In genomic region chr1:150233359-150234308, GRCh38 we compare ENCODE assay signal across 8 cellular contexts. TPM values are rescaled to one million over a fixed set of nuclear protein-coding genes. Genes with fewer than 3 reads are reported as not detected.
A peak's percentile ranks its signal among the peaks of the same experiment; 100 is the strongest.
DNase-seq lines count a peak whose midpoint lies in the region; ATAC-seq and TF ChIP-seq lines count a peak whose summit lies in the region.

No MANE protein-coding gene starts in this region.

- no peaks in the 10 kb centered on the region for H3F3A ChIP-seq in PC-3 (ENCODE audit: low read length, unreplicated experiment)

- DNase-seq in SHP77 treated with DMSO at 0.1 percent for 48 hours (lab: John Stamatoyannopoulos, UW): peak; percentile 13
- DNase-seq in SHP77 (lab: John Stamatoyannopoulos, UW): no peak
- DNase-seq in PC-3: peak; percentile 48
- DNase-seq in mammary epithelial cell: peak; percentile 9
- peak in 1 of 2 experiments; percentile 31 for DNase-seq in mesothelial cell of epicardium (ENCODE audit: low spot score in 2 of 2, unreplicated experiment in 2 of 2)
- DNase-seq in testis: no peak
- DNase-seq in SW480 (ENCODE audit: low spot score): no peak

- H3K4me1 ChIP-seq in PC-3 (ENCODE audit: insufficient read depth, low read length) (peaks cover 22% of the 10 kb centered on the region), mammary epithelial cell (ENCODE audit: insufficient read depth, low read length) (peaks cover 10% of the 10 kb centered on the region), testis (peaks cover 10% of the 10 kb centered on the region)

- H3K4me3 Mint-ChIP-seq in mesothelial cell of epicardium: no peak overlapping the region

- intact Hi-C loops in PC-3 (cut with micrococcal nuclease): loop anchor here (1.0 kb wide), 1 partner anchor 41 kb away; no protein-coding TSS in a partner anchor
- intact Hi-C loops in mammary epithelial cell (cut with micrococcal nuclease): no loop called here
- intact Hi-C loops in testis (cut with DNase I; ENCODE audit: low total_unique reads): no loop called here

- TSS peak; percentile 30 for BruUV-seq in PC-3 (replicated peaks; lab: Mats Ljungman, UMichigan)
- BruUV-seq in mammary epithelial cell (replicated peaks; lab: Mats Ljungman, UMichigan): TSS peak; percentile 15

- in situ Hi-C loops in mammary epithelial cell (cut with MboI; ENCODE audit: low sequenced_read_pairs in 2 of 2): no loop called here

- H3K4me1 Mint-ChIP-seq in mesothelial cell of epicardium: peaks cover 15% of the 10 kb centered on the region

- WGBS in mammary epithelial cell (ENCODE audit: low coverage, missing lambda C conversion rate): 9% methylated on average over 15 of the region's 15 CpGs
- WGBS in testis, 2 donors: 4 to 7% methylated on average over 15 of the region's 15 CpGs

- H3K27ac Mint-ChIP-seq in mesothelial cell of epicardium: peak overlapping the region; percentile 98

- H3K27me3 Mint-ChIP-seq in mesothelial cell of epicardium (ENCODE audit: low read depth): no peaks in the 10 kb centered on the region

- TF ChIP-seq POLR2A in testis (IDR thresholded peaks at IDR 0.05): no peak

- dilution Hi-C loops in mammary epithelial cell (cut with HindIII; ENCODE audit: low sequenced_read_pairs): no loop called here

- CTCF ChIA-PET in PC-3 (lab: Charles Lee): interaction anchor here (0.6 kb wide), 2 partner anchors 48 to 710 kb away, joined by 3 read pairs; no protein-coding TSS in a partner anchor
- CTCF ChIA-PET in mammary epithelial cell (lab: Charles Lee; ENCODE audit: low non-redundant PET): interaction anchor here (0.5 kb wide), 1 partner anchor 438 kb away, joined by 9 read pairs; no protein-coding TSS in a partner anchor

- H3K36me3 ChIP-seq in PC-3 (ENCODE audit: low read depth, low read length): peaks cover 16% of the 10 kb centered on the region; the same call in 1 of the 2 replicates
- H3K36me3 ChIP-seq in mammary epithelial cell (ENCODE audit: insufficient read depth, low read length): peaks cover 3% of the 10 kb centered on the region
- no peaks in the 10 kb centered on the region for H3K36me3 ChIP-seq in testis (ENCODE audit: low read depth, missing control alignments)

- H4K20me1 ChIP-seq in PC-3 (ENCODE audit: low read length): peaks cover 4% of the 10 kb centered on the region; the same call in 1 of the 2 replicates
- H4K20me1 ChIP-seq in mammary epithelial cell (ENCODE audit: insufficient read depth, low read length): no peaks in the 10 kb centered on the region

- no peaks in the 10 kb centered on the region for H3K9me3 ChIP-seq in PC-3 (ENCODE audit: low read length)
- no peaks in the 10 kb centered on the region for H3K9me3 ChIP-seq in mammary epithelial cell (replicated peaks; ENCODE audit: insufficient read depth, low read length)
- H3K9me3 ChIP-seq in testis: no peaks in the 10 kb centered on the region

- H3K9me3 Mint-ChIP-seq in mesothelial cell of epicardium: no peaks in the 10 kb centered on the region

- H3K27me3 ChIP-seq in PC-3 (ENCODE audit: low read length): no peaks in the 10 kb centered on the region
- no peaks in the 10 kb centered on the region for H3K27me3 ChIP-seq in mammary epithelial cell (ENCODE audit: insufficient read depth, low read length)
- H3K27me3 ChIP-seq in testis: no peaks in the 10 kb centered on the region

- H3K9ac ChIP-seq in PC-3 (ENCODE audit: low read length): peak overlapping the region; percentile 79
- peak overlapping the region; percentile 96 for H3K9ac ChIP-seq in mammary epithelial cell (ENCODE audit: insufficient read depth, low read length)

- peaks cover 4% of the 10 kb centered on the region for H3K36me3 Mint-ChIP-seq in mesothelial cell of epicardium

- POLR2A ChIA-PET in PC-3 (lab: Charles Lee; ENCODE audit: unreplicated experiment): interaction anchor here (0.6 kb wide), 1 partner anchor 555 kb away, joined by 4 read pairs; no protein-coding TSS in a partner anchor

- peak overlapping the region; percentile 69; the same call in 1 of the 2 replicates for H2AFZ ChIP-seq in PC-3 (ENCODE audit: low read length)
- H2AFZ ChIP-seq in mammary epithelial cell (ENCODE audit: low read depth, low read length): peak overlapping the region; percentile 69

- no peaks in the 10 kb centered on the region for H3K9me2 ChIP-seq in PC-3 (replicated peaks; ENCODE audit: low read length)

- H3K4me3 ChIP-seq in PC-3 (ENCODE audit: low read length) (peak overlapping the region; percentile 77), mammary epithelial cell (replicated peaks in 1 of 3; ENCODE audit: insufficient read depth in 1 of 3, low read depth in 2 of 3, low read length in 3 of 3) (peak overlapping the region; percentile 70 to 96 (median 89)), testis (peak overlapping the region; percentile 62 to 98)

- H3K4me2 ChIP-seq in PC-3 (ENCODE audit: low read length) (peak overlapping the region; percentile 83), mammary epithelial cell (ENCODE audit: insufficient read depth, low read depth, low read length) (peak overlapping the region; percentile 69)

- H3K79me2 ChIP-seq in PC-3 (ENCODE audit: low read length) (peaks cover 60% of the 10 kb centered on the region), mammary epithelial cell (ENCODE audit: insufficient read depth, low read length) (peaks cover 56% of the 10 kb centered on the region)

- H3K27ac ChIP-seq in PC-3 (ENCODE audit: low read length) (peak overlapping the region; percentile 36), mammary epithelial cell (ENCODE audit: insufficient read depth, low read depth, low read length) (peak overlapping the region; percentile 94), testis (peak overlapping the region; percentile 96 to 98)

- TF ChIP-seq CTCF in PC-3 (conservative IDR thresholded peaks at IDR 0.05; ENCODE audit: low read depth, low read length) (no peak), mammary epithelial cell (conservative IDR thresholded peaks at IDR 0.05 in 1 of 2, IDR thresholded peaks at IDR 0.05 in 1 of 2; ENCODE audit: extremely low read depth in 1 of 2, insufficient read depth in 1 of 2, low read depth in 1 of 2, low read length in 2 of 2) (no peak), mesothelial cell of epicardium (IDR thresholded peaks at IDR 0.05; ENCODE audit: unreplicated experiment) (no peak), testis (IDR thresholded peaks at IDR 0.05) (no peak)

- peak; percentile 1; the same call in 1 of the 2 replicates for ATAC-seq in PC-3
- no peak for ATAC-seq in GM18909 (IDR thresholded peaks at IDR 0.05; ENCODE audit: poor library complexity, unreplicated experiment)

RNA-seq across cellular contexts. Expression of gene ANP32E, which starts 2.3 kb away (rescaled TPM):
- total RNA-seq in PC-3 (2014; rRNA removed): 42.0 and 47.4 TPM in 2 replicates
- 10 to 100 TPM; 10.3 to 37.0 TPM for total RNA-seq in mammary epithelial cell
- 9.7 TPM for polyA plus RNA-seq in mammary epithelial cell
- 18.1 TPM for polyA minus RNA-seq in mammary epithelial cell
- total RNA-seq in mesothelial cell of epicardium: 50.2 to 56.6 TPM (median 56.2 TPM) in 3 replicates
- 10 to 100 TPM in 1 of 2 donors, 1 to 10 TPM in 1; 8.9 to 10.5 TPM for total RNA-seq in testis
- 11.8 TPM for polyA plus RNA-seq in testis (ENCODE audit: insufficient read depth, low read depth, low replicate concordance)

RNA-seq across cellular contexts. Expression of gene CA14, which starts 23.9 kb away (rescaled TPM):
- total RNA-seq in PC-3 (2014; rRNA removed) (not detected in 2 replicates), mammary epithelial cell (not detected), mesothelial cell of epicardium (3.8 to 5.0 TPM (median 3.8 TPM) in 3 replicates), testis (under 1 TPM in 1 of 2 donors, not detected in 1; 0.25 TPM)
- polyA plus RNA-seq in mammary epithelial cell (0.28 TPM), testis (ENCODE audit: insufficient read depth, low read depth, low replicate concordance) (0.98 TPM)
- polyA minus RNA-seq in mammary epithelial cell: not detected

RNA-seq across cellular contexts. Expression of gene APH1A, which starts 35.2 kb away (rescaled TPM):
- total RNA-seq in PC-3 (2014; rRNA removed): 211 and 222 TPM in 2 replicates
- total RNA-seq in mammary epithelial cell: 100 to 1,000 TPM; 113 to 119 TPM
- polyA plus RNA-seq in mammary epithelial cell: 131 TPM
- 141 TPM for polyA minus RNA-seq in mammary epithelial cell
- 138 to 145 TPM (median 143 TPM) in 3 replicates for total RNA-seq in mesothelial cell of epicardium
- 100 to 1,000 TPM in 1 of 2 donors, 10 to 100 TPM in 1; 64.0 to 102 TPM for total RNA-seq in testis
- 86.2 TPM for polyA plus RNA-seq in testis (ENCODE audit: insufficient read depth, low read depth, low replicate concordance)

RNA-seq across cellular contexts. Expression of gene C1orf54, which starts 39.0 kb away (rescaled TPM):
- 0.98 TPM in 1 of 2 replicates, not detected in the other for total RNA-seq in PC-3 (2014; rRNA removed)
- 1 to 10 TPM; 1.3 to 2.3 TPM for total RNA-seq in mammary epithelial cell
- polyA plus RNA-seq in mammary epithelial cell: 0.76 TPM
- not detected for polyA minus RNA-seq in mammary epithelial cell
- 17.7 to 19.9 TPM (median 19.0 TPM) in 3 replicates for total RNA-seq in mesothelial cell of epicardium
- 1 to 10 TPM; 2.9 to 7.0 TPM for total RNA-seq in testis
- polyA plus RNA-seq in testis (ENCODE audit: insufficient read depth, low read depth, low replicate concordance): 23.7 TPM

RNA-seq across cellular contexts. Expression of gene CIART, which starts 48.7 kb away (rescaled TPM):
- 19.0 and 27.0 TPM in 2 replicates for total RNA-seq in PC-3 (2014; rRNA removed)
- 10 to 100 TPM in 1 of 2 donors, 1 to 10 TPM in 1; 8.1 to 13.2 TPM for total RNA-seq in mammary epithelial cell
- polyA plus RNA-seq in mammary epithelial cell: 10.2 TPM
- polyA minus RNA-seq in mammary epithelial cell: 6.2 TPM
- total RNA-seq in mesothelial cell of epicardium: 9.2 to 10.6 TPM (median 9.8 TPM) in 3 replicates
- 10 to 100 TPM; 10.3 to 10.6 TPM for total RNA-seq in testis
- 11.8 TPM for polyA plus RNA-seq in testis (ENCODE audit: insufficient read depth, low read depth, low replicate concordance)

Comparison
In these comparisons a context has a peak if more than half of its experiments do, and no peak if none do; other contexts are left out.
1. DNase-seq: peak in SHP77 treated with DMSO at 0.1 percent for 48 hours (single experiment), PC-3 (single experiment) and mammary epithelial cell (single experiment); none in SHP77 (0 of 2), testis (single experiment) and SW480 (single experiment).
2. H3K27ac ChIP-seq: peak in every context shown above with its lines; median percentile 97 in testis; 94 in mammary epithelial cell; 36 in PC-3.
3. Peak in every context shown above with its lines, with median percentiles within 50 percentile points of each other: H3K4me3 ChIP-seq.